ENCODE assay signal across 25 cellular contexts in genomic region chr11:90803366-90803765, GRCh38.
DNase-seq lines count a peak whose midpoint lies in the region; ATAC-seq and TF ChIP-seq lines count a peak whose summit lies in the region.
"Had no signal": no experiment of that assay in that cellular context is flagged by ENCODE, and none has a peak within 500 bp of the region (broad histone marks: within the 10 kb centered on the region; RNA-seq: fewer than 3 reads in every experiment).

No MANE protein-coding gene starts in this region.

- no peaks in the 10 kb centered on the region for H3K36me3 Mint-ChIP-seq in activated CD4-positive, alpha-beta memory T cell treated with anti-CD3 and anti-CD28 coated beads, Interleukin-2, amount 10 ng/mL, durations not matched to agents 7 days and 5 days (ENCODE audit: low read depth)
- no peaks in the 10 kb centered on the region for H3K36me3 Mint-ChIP-seq in T-cell
- H3K36me3 Mint-ChIP-seq: activated naive CD8-positive, alpha-beta T cell had no signal

- TF ChIP-seq CTCF in RWPE1 (conservative IDR thresholded peaks at IDR 0.05; ENCODE audit: low read depth) (no peak), epithelial cell of esophagus (IDR thresholded peaks at IDR 0.05; ENCODE audit: insufficient read depth, low read depth, low read length, missing control alignments) (no peak)

- H3K27ac Mint-ChIP-seq in activated CD4-positive, alpha-beta memory T cell treated with anti-CD3 and anti-CD28 coated beads, Interleukin-2, amount 10 ng/mL, durations not matched to agents 7 days and 5 days: no peak overlapping the region
- no peak overlapping the region for H3K27ac Mint-ChIP-seq in T-cell
- H3K27ac Mint-ChIP-seq: activated CD4-positive, alpha-beta T cell treated with anti-CD3 and anti-CD28 coated beads for 36 hours; activated naive CD8-positive, alpha-beta T cell; dendritic cell treated with granulocyte-macrophage colony-stimulating factor and Interleukin-4, amounts not matched to agents 40 ng/mL and 50 ng/mL, for 4 days; nephron progenitor cell had no signal

- H3K27ac ChIP-seq in RWPE1: no peak overlapping the region
- H3K27ac ChIP-seq: lower lobe of right lung, ovary, right atrium auricular region, tibial artery had no signal

- no peaks in the 10 kb centered on the region for H3K27me3 Mint-ChIP-seq in activated CD4-positive, alpha-beta memory T cell treated with anti-CD3 and anti-CD28 coated beads, Interleukin-2, amount 10 ng/mL, durations not matched to agents 7 days and 5 days
- no peaks in the 10 kb centered on the region for H3K27me3 Mint-ChIP-seq in T-cell
- H3K27me3 Mint-ChIP-seq: activated CD4-positive, alpha-beta T cell treated with anti-CD3 and anti-CD28 coated beads for 36 hours; activated naive CD8-positive, alpha-beta T cell; dendritic cell treated with granulocyte-macrophage colony-stimulating factor and Interleukin-4, amounts not matched to agents 40 ng/mL and 50 ng/mL, for 4 days had no signal

- no peak for ATAC-seq in T-cell (replicated peaks in 1 of 4)
- no peak for ATAC-seq in GM21381 (IDR thresholded peaks at IDR 0.05; ENCODE audit: unreplicated experiment)
- ATAC-seq: activated CD4-positive, alpha-beta T cell treated with anti-CD3 and anti-CD28 coated beads for 36 hours; HepG2; lower lobe of right lung had no signal

- DNase-seq in HPDE6-E6E7 (ENCODE audit: extremely low spot score): peak; percentile 10
- peak; percentile 43 for DNase-seq in RWPE1 (ENCODE audit: low spot score)
- DNase-seq in epithelial cell of esophagus (ENCODE audit: low read depth): peak; percentile 59
- peak; percentile 72 for DNase-seq in renal cortical epithelial cell (ENCODE audit: low read depth)
- no peak for DNase-seq in activated CD4-positive, alpha-beta memory T cell treated with anti-CD3 and anti-CD28 coated beads, Interleukin-2, amount 10 ng/mL, durations not matched to agents 7 days and 5 days
- DNase-seq in T-cell: no peak
- DNase-seq: activated CD4-positive, alpha-beta T cell treated with anti-CD3 and anti-CD28 coated beads for 36 hours; activated T-cell treated with anti-CD3 and anti-CD28 coated beads for 4 hours; aorta; C1 segment of cervical spinal cord; central memory CD4-positive, alpha-beta T cell; EL; islet precursor cell; lower lobe of right lung; NCI-H1092 treated with DMSO at 0.1 percent for 48 hours; NCI-H187 treated with DMSO at 0.1 percent for 48 hours; nephron progenitor cell; ovary; stimulated activated CD4-positive, alpha-beta T cell treated with anti-CD3 and anti-CD28 coated beads, Interleukin-2, amount 100 ng/mL, for 24 hours; tibial artery had no signal

- POLR2A ChIA-PET in RWPE1 (lab: Yijun Ruan, JAX; ENCODE audit: low non-redundant PET): no interaction called here
- POLR2A ChIA-PET in activated CD4-positive, alpha-beta memory T cell treated with anti-CD3 and anti-CD28 coated beads, Interleukin-2, amount 10 ng/mL, durations not matched to agents 7 days and 5 days (lab: Charles Lee): no interaction called here
- POLR2A ChIA-PET in T-cell (lab: Charles Lee): no interaction called here

- H3K9me3 Mint-ChIP-seq in activated CD4-positive, alpha-beta memory T cell treated with anti-CD3 and anti-CD28 coated beads, Interleukin-2, amount 10 ng/mL, durations not matched to agents 7 days and 5 days: peaks cover 2% of the 10 kb centered on the region
- H3K9me3 Mint-ChIP-seq in T-cell: peaks cover 2 to 8% (median 7%) of the 10 kb centered on the region in 3 donors
- H3K9me3 Mint-ChIP-seq: nephron progenitor cell had no signal

- CTCF ChIA-PET in RWPE1 (lab: Yijun Ruan, JAX) (interaction anchor here (0.6 kb wide), 1 partner anchor 32 kb away, joined by 3 read pairs; no protein-coding TSS in a partner anchor), T-cell (lab: Charles Lee) (no interaction called here)
- CTCF ChIA-PET in activated CD4-positive, alpha-beta memory T cell treated with anti-CD3 and anti-CD28 coated beads, Interleukin-2, amount 10 ng/mL, durations not matched to agents 7 days and 5 days (lab: Charles Lee): no interaction called here

- H3K4me1 Mint-ChIP-seq in activated CD4-positive, alpha-beta memory T cell treated with anti-CD3 and anti-CD28 coated beads, Interleukin-2, amount 10 ng/mL, durations not matched to agents 7 days and 5 days: no peaks in the 10 kb centered on the region
- H3K4me1 Mint-ChIP-seq in T-cell: no peaks in the 10 kb centered on the region
- H3K4me1 Mint-ChIP-seq: activated CD4-positive, alpha-beta T cell treated with anti-CD3 and anti-CD28 coated beads for 36 hours had no signal

- H3K4me3 ChIP-seq in epithelial cell of esophagus (ENCODE audit: low read length): no peak overlapping the region
- H3K4me3 ChIP-seq: lower lobe of right lung, ovary, right atrium auricular region, tibial artery had no signal

- no peak overlapping the region for H3K4me3 Mint-ChIP-seq in activated CD4-positive, alpha-beta memory T cell treated with anti-CD3 and anti-CD28 coated beads, Interleukin-2, amount 10 ng/mL, durations not matched to agents 7 days and 5 days
- H3K4me3 Mint-ChIP-seq in T-cell: no peak overlapping the region
- H3K4me3 Mint-ChIP-seq: activated CD4-positive, alpha-beta T cell treated with anti-CD3 and anti-CD28 coated beads for 36 hours; activated naive CD8-positive, alpha-beta T cell; dendritic cell treated with granulocyte-macrophage colony-stimulating factor and Interleukin-4, amounts not matched to agents 40 ng/mL and 50 ng/mL, for 4 days; nephron progenitor cell had no signal

Comparison
In these comparisons a context has a peak if more than half of its experiments do, and no peak if none do; other contexts are left out.
1. DNase-seq: peak in HPDE6-E6E7 (single experiment), RWPE1 (single experiment), epithelial cell of esophagus (single experiment) and renal cortical epithelial cell (single experiment); none in activated CD4-positive, alpha-beta memory T cell treated with anti-CD3 and anti-CD28 coated beads, Interleukin-2, amount 10 ng/mL, durations not matched to agents 7 days and 5 days (single experiment) and T-cell (0 of 34).